1 cellular context compared by ENCODE assay signal in the genomic region with DNA sequence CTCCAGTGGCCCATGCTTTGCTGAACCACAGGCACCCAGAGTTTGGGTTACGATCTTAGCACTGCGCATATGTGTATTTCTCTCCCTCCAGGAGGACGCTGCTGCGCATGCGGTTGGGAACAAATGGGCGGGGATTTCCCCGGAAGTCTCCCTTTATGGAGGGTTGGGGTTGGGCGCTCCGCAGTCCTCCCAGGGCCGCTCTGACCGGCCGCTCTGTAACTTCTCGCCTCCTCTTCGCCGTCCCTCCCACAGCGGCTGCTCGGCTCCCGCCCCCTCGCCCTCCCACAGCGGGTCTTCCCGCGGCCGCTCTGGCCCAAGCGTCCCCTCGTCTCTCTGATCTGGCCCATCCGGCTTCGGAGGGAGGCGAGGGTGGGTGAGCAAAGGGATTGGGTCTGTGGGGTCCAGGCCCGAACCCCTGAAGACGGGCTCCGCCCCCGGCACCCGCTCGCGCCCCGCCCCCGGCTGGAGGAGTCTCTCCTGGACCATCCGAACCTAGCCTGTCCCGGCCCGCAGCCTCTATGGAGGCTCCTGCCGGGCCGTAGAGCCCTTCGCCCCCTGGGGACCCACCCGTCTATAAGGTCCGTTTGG.
TF ChIP-seq lines count a peak whose summit lies in the region.

A gene with protein sequence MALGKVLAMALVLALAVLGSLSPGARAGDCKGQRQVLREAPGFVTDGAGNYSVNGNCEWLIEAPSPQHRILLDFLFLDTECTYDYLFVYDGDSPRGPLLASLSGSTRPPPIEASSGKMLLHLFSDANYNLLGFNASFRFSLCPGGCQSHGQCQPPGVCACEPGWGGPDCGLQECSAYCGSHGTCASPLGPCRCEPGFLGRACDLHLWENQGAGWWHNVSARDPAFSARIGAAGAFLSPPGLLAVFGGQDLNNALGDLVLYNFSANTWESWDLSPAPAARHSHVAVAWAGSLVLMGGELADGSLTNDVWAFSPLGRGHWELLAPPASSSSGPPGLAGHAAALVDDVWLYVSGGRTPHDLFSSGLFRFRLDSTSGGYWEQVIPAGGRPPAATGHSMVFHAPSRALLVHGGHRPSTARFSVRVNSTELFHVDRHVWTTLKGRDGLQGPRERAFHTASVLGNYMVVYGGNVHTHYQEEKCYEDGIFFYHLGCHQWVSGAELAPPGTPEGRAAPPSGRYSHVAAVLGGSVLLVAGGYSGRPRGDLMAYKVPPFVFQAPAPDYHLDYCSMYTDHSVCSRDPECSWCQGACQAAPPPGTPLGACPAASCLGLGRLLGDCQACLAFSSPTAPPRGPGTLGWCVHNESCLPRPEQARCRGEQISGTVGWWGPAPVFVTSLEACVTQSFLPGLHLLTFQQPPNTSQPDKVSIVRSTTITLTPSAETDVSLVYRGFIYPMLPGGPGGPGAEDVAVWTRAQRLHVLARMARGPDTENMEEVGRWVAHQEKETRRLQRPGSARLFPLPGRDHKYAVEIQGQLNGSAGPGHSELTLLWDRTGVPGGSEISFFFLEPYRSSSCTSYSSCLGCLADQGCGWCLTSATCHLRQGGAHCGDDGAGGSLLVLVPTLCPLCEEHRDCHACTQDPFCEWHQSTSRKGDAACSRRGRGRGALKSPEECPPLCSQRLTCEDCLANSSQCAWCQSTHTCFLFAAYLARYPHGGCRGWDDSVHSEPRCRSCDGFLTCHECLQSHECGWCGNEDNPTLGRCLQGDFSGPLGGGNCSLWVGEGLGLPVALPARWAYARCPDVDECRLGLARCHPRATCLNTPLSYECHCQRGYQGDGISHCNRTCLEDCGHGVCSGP (N-terminal part only) (plus strand): TSS at position 328 of the 588 bp plus-strand sequence. CDS start 609 bp downstream, outside the sequence.

TF ChIP-seq in K562, 482 proteins besides CTCF, POLR2A, EP300 and RAD21 (continued from another document):
- TF ChIP-seq ZKSCAN1 (IDR thresholded peaks at IDR 0.05; ENCODE audit: low read depth, low read length) (peak; percentile 23; the same call in 1 of the 2 replicates), NFYB (IDR thresholded peaks at IDR 0.05; ENCODE audit: extremely low read depth, insufficient read length) (no peak), KLF16 (IDR thresholded peaks at IDR 0.05) (peak; percentile 48; the same call in 1 of the 2 replicates), POLR3G (IDR thresholded peaks at IDR 0.05; ENCODE audit: extremely low read depth, insufficient read length, insufficient replicate concordance) (no peak), MTA3 (IDR thresholded peaks at IDR 0.05; ENCODE audit: borderline replicate concordance) (no peak), CREM (IDR thresholded peaks at IDR 0.05; ENCODE audit: low read depth) (no peak; the same call in 1 of the 2 replicates), RFX1 (IDR thresholded peaks at IDR 0.05) (no peak), CAMTA2 (CRISPR knock-in tag; conservative IDR thresholded peaks at IDR 0.05) (no peak), NR2C1 (IDR thresholded peaks at IDR 0.05) (no peak), NR2C1 (tag; IDR thresholded peaks at IDR 0.05) (no peak), ZNF75A (CRISPR knock-in tag; IDR thresholded peaks at IDR 0.05) (no peak), POLR3A (IDR thresholded peaks at IDR 0.05; ENCODE audit: borderline replicate concordance, extremely low read depth, insufficient read depth, insufficient read length) (no peak), PML (IDR thresholded peaks at IDR 0.05; ENCODE audit: low read length) (peak; percentile 38; the same call in 1 of the 2 replicates)
- TF ChIP-seq, protein P1, sequence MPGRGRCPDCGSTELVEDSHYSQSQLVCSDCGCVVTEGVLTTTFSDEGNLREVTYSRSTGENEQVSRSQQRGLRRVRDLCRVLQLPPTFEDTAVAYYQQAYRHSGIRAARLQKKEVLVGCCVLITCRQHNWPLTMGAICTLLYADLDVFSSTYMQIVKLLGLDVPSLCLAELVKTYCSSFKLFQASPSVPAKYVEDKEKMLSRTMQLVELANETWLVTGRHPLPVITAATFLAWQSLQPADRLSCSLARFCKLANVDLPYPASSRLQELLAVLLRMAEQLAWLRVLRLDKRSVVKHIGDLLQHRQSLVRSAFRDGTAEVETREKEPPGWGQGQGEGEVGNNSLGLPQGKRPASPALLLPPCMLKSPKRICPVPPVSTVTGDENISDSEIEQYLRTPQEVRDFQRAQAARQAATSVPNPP (IDR thresholded peaks at IDR 0.05; ENCODE audit: borderline replicate concordance, insufficient read depth, insufficient read length), result no peak
